14 cellular contexts compared by ENCODE assay signal in genomic region chr22:46162771-46163170, GRCh38.
"Had no signal": no experiment of that assay in that cellular context is flagged by ENCODE, and none has a peak within 500 bp of the region (broad histone marks: within the 10 kb centered on the region; RNA-seq: fewer than 3 reads in every experiment).

No MANE protein-coding gene starts in this region.

- H3K27ac ChIP-seq: cardiac muscle cell, psoas muscle, upper lobe of left lung had no signal

- H3K9me3 ChIP-seq: heart right ventricle, psoas muscle, upper lobe of left lung had no signal

- DNase-seq: activated B cell treated with CpG ODN at 0.5 μM for 24 hours; activated CD4-positive, alpha-beta T cell treated with anti-CD3 and anti-CD28 coated beads, Interleukin-2, amount 10 ng/mL, durations not matched to agents 24 days and 14 days; activated naive CD4-positive, alpha-beta T cell treated with anti-CD3 and anti-CD28 coated beads for 36 hours; heart right ventricle; naive thymus-derived CD8-positive, alpha-beta T cell; nucleus accumbens; psoas muscle; stimulated activated CD4-positive, alpha-beta T cell treated with anti-CD3 and anti-CD28 coated beads, Interleukin-12 subunit alpha, Interleukin-12 subunit beta, amount 100 ng/mL, for 4 hours; stimulated activated naive CD4-positive, alpha-beta T cell; T-helper 17 cell; upper lobe of left lung had no signal

- ATAC-seq: naive thymus-derived CD8-positive, alpha-beta T cell; psoas muscle; sciatic nerve; T-helper 17 cell had no signal

- H3K27me3 ChIP-seq: cardiac muscle cell, heart right ventricle, upper lobe of left lung had no signal

- H3K4me3 ChIP-seq: cardiac muscle cell, heart right ventricle, lung, psoas muscle, upper lobe of left lung had no signal

- H3K36me3 ChIP-seq: cardiac muscle cell had no signal
